Comparison of ENCODE assay signal across 8 cellular contexts in the genomic region with DNA sequence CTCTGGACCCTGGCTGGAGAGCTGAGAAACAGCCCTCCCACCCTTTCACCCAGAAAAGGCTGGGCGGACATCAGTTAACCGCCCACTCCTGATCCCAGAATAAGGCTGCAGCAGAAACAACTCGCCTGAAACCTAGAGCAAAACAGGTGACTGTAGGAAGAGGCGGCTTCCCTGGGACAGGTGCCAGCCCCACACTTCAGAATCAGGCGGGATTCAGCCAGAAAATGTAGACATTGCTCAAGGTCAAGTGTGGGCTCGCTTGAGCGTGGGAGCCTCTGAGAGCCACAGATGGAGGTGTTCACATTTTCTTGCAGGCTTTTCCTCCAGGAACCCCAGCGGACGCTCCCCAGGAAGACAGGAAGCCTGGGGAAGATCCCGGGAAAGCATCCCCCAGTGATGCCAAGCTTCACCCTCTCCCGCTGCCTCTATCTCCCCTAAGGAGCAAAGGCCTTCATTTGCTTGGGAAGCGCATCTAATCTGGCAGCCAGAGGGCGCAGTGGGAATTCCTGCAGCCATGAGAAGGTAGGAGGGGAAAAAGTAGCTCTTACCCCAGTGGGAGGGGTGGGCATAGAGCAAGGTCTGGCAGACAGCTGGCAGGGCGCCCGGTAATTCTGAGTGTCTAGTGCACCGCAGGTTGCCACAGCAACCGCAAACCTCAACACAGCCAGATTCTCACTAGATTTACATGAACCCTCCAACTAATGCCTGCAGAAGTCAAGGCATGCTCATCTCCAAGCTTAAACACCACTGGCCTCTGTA.
DNase-seq lines count a peak whose midpoint lies in the region; ATAC-seq and TF ChIP-seq lines count a peak whose summit lies in the region.

No MANE protein-coding gene starts in this region.

- no peaks in the 10 kb centered on the region for H3K27me3 ChIP-seq in GM06990 (replicated peaks; ENCODE audit: control insufficient read depth, insufficient read depth, low read length)
- no peaks in the 10 kb centered on the region for H3K27me3 ChIP-seq in SJSA1 (replicated peaks)
- H3K27me3 ChIP-seq in psoas muscle (ENCODE audit: insufficient read depth in 3 of 3, low read length in 2 of 3): no peaks in the 10 kb centered on the region

- peaks cover 8% of the 10 kb centered on the region for H3K9me3 Mint-ChIP-seq in glutamatergic neuron (ENCODE audit: unreplicated experiment)

- H3K4me1 ChIP-seq in SJSA1 (replicated peaks): no peaks in the 10 kb centered on the region
- no peaks in the 10 kb centered on the region for H3K4me1 ChIP-seq in psoas muscle

- no peaks in the 10 kb centered on the region for H3K36me3 Mint-ChIP-seq in glutamatergic neuron (ENCODE audit: unreplicated experiment)

- peaks cover 5% of the 10 kb centered on the region for H3K27me3 Mint-ChIP-seq in glutamatergic neuron (ENCODE audit: unreplicated experiment)

- no peak for DNase-seq in GM06990 (ENCODE audit: extremely low read depth, insufficient read length)
- peak; percentile 91 for DNase-seq in NCI-H1092 (lab: John Stamatoyannopoulos, UW)
- DNase-seq in SJSA1 (ENCODE audit: low read depth in 1 of 2, low spot score in 2 of 2): peak; percentile 45 to 87
- no peak for DNase-seq in glutamatergic neuron
- no peak for DNase-seq in psoas muscle
- DNase-seq in NOMO-1 treated with dmso at 0.1 percent for 144 hours (lab: John Stamatoyannopoulos, UW; ENCODE audit: unreplicated experiment): no peak
- DNase-seq in T1000 (lab: John Stamatoyannopoulos, UW): no peak

- ATAC-seq in psoas muscle (no peak), HG03432 (IDR thresholded peaks at IDR 0.05; ENCODE audit: unreplicated experiment) (no peak)

- H3K27ac Mint-ChIP-seq in glutamatergic neuron (ENCODE audit: unreplicated experiment): no peak overlapping the region

- no peak overlapping the region for H3K4me3 ChIP-seq in GM06990 (replicated peaks; ENCODE audit: low read depth, low read length)
- no peak overlapping the region for H3K4me3 ChIP-seq in SJSA1
- no peak overlapping the region for H3K4me3 ChIP-seq in psoas muscle

- no peak overlapping the region for H3K4me3 Mint-ChIP-seq in glutamatergic neuron (ENCODE audit: unreplicated experiment)

- H3K9me3 ChIP-seq in SJSA1 (replicated peaks) (no peaks in the 10 kb centered on the region), psoas muscle (no peaks in the 10 kb centered on the region)

- WGBS in psoas muscle, 3 donors: 48 to 58% (median 49%) methylated on average over 17 of the region's 17 CpGs

- H3K27ac ChIP-seq in SJSA1: no peak overlapping the region
- no peak overlapping the region for H3K27ac ChIP-seq in psoas muscle

- intact Hi-C loops in psoas muscle (cut with DNase I): no loop called here

- H3K36me3 ChIP-seq in GM06990 (ENCODE audit: control insufficient read depth, insufficient read depth, low read length): no peaks in the 10 kb centered on the region
- H3K36me3 ChIP-seq in SJSA1: no peaks in the 10 kb centered on the region
- H3K36me3 ChIP-seq in psoas muscle (ENCODE audit: insufficient read depth in 1 of 2, low read depth in 1 of 2): no peaks in the 10 kb centered on the region

- TF ChIP-seq CTCF in GM06990 (IDR thresholded peaks at IDR 0.05; ENCODE audit: insufficient read depth, low read length, poor library complexity, severe bottlenecking) (peak; percentile 7), glutamatergic neuron (IDR thresholded peaks at IDR 0.05; ENCODE audit: partially characterized antibody, unreplicated experiment) (peak; percentile 49), psoas muscle (IDR thresholded peaks at IDR 0.05) (peak; percentile 28)

- peaks cover 6% of the 10 kb centered on the region for H3K4me1 Mint-ChIP-seq in glutamatergic neuron (ENCODE audit: low read depth, unreplicated experiment)

Comparison
In these comparisons a context has a peak if more than half of its experiments do, and no peak if none do; other contexts are left out.
1. DNase-seq: peak in NCI-H1092 (single experiment) and SJSA1 (2 of 2); none in GM06990 (single experiment), glutamatergic neuron (single experiment), psoas muscle (0 of 2), NOMO-1 treated with dmso at 0.1 percent for 144 hours (single experiment) and T1000 (single experiment).
2. Peak in every context shown above with its lines, with median percentiles within 50 percentile points of each other: CTCF ChIP-seq.